26 cellular contexts compared by ENCODE assay signal in genomic region chr2:232556426-232556825, GRCh38. TPM values are rescaled to one million over a fixed set of nuclear protein-coding genes. Genes with fewer than 3 reads are reported as not detected.
"Had no signal": no experiment of that assay in that cellular context is flagged by ENCODE, and none has a peak within 500 bp of the region (broad histone marks: within the 10 kb centered on the region; RNA-seq: fewer than 3 reads in every experiment).

No MANE protein-coding gene starts in this region.

- ATAC-seq: lower lobe of right lung; naive thymus-derived CD8-positive, alpha-beta T cell had no signal

- H3K4me3 Mint-ChIP-seq: activated B cell treated with CpG ODN at 0.5 μM for 24 hours; activated CD4-positive, alpha-beta T cell treated with anti-CD3 and anti-CD28 coated beads, Interleukin-2, amount 10 ng/mL, durations not matched to agents 7 days and 5 days; brain; central memory CD8-positive, alpha-beta T cell; naive thymus-derived CD8-positive, alpha-beta T cell; type B pancreatic cell had no signal

- DNase-seq: activated B cell treated with CpG ODN at 0.5 μM for 24 hours; activated CD4-positive, alpha-beta T cell treated with anti-CD3 and anti-CD28 coated beads, Interleukin-2, amount 10 ng/mL, durations not matched to agents 7 days and 5 days; activated effector memory CD4-positive, alpha-beta T cell treated with Interleukin-2 at 50 U/mL for 16 hours; activated naive CD4-positive, alpha-beta T cell treated with anti-CD3 and anti-CD28 coated beads, Interleukin-2, amount 50 U/mL, for 16 hours; activated T-cell treated with anti-CD3 and anti-CD28 coated beads for 4 hours; anterior cingulate cortex; hypothalamus; lower lobe of right lung; naive thymus-derived CD8-positive, alpha-beta T cell; right lobe of liver; stimulated activated CD4-positive, alpha-beta T cell treated with anti-CD3 and anti-CD28 coated beads, Interleukin-4, amount 100 ng/mL, for 1 hour; stomach; SW 1271; T-helper 9 cell had no signal

- H3K4me2 ChIP-seq: smooth muscle cell had no signal

- H3K4me3 ChIP-seq: coronary artery, lower lobe of right lung, right lobe of liver, smooth muscle cell, stomach had no signal

- H3K27me3 Mint-ChIP-seq: activated B cell treated with CpG ODN at 0.5 μM for 24 hours; activated CD4-positive, alpha-beta T cell treated with anti-CD3 and anti-CD28 coated beads, Interleukin-2, amount 10 ng/mL, durations not matched to agents 7 days and 5 days; central memory CD8-positive, alpha-beta T cell; naive thymus-derived CD8-positive, alpha-beta T cell; type B pancreatic cell had no signal

- H3K27ac ChIP-seq: coronary artery, lower lobe of right lung, parathyroid adenoma, stomach had no signal

- FAIRE-seq: endometrium, frontal cortex, keratinocyte had no signal

- H3K9me3 Mint-ChIP-seq: activated B cell treated with CpG ODN at 0.5 μM for 24 hours; activated CD4-positive, alpha-beta T cell treated with anti-CD3 and anti-CD28 coated beads, Interleukin-2, amount 10 ng/mL, durations not matched to agents 7 days and 5 days; central memory CD8-positive, alpha-beta T cell; naive thymus-derived CD8-positive, alpha-beta T cell; type B pancreatic cell had no signal

- H3K27ac Mint-ChIP-seq: activated B cell treated with CpG ODN at 0.5 μM for 24 hours; activated CD4-positive, alpha-beta T cell treated with anti-CD3 and anti-CD28 coated beads, Interleukin-2, amount 10 ng/mL, durations not matched to agents 7 days and 5 days; type B pancreatic cell had no signal

- H3K9ac ChIP-seq: parathyroid adenoma had no signal

- H2AFZ ChIP-seq: parathyroid adenoma had no signal

- H3K27me3 ChIP-seq: right lobe of liver, stomach had no signal

- H3K9me3 ChIP-seq: lower lobe of right lung, right lobe of liver, stomach had no signal

RNA-seq across cellular contexts. Expression of gene CHRNG, which starts 16.9 kb away (rescaled TPM):
- total RNA-seq: activated B cell treated with CpG ODN at 0.5 μM for 24 hours; activated CD4-positive, alpha-beta T cell treated with anti-CD3 and anti-CD28 coated beads, Interleukin-2, amount 10 ng/mL, durations not matched to agents 7 days and 5 days; frontal cortex; lower lobe of right lung; mesenteric fat pad; naive thymus-derived CD8-positive, alpha-beta T cell; right lobe of liver; smooth muscle cell; stomach; temporal lobe had no signal
- polyA plus RNA-seq: esophagus, keratinocyte, smooth muscle cell, stomach had no signal

RNA-seq across cellular contexts. Expression of gene CHRND, which starts 30.5 kb away (rescaled TPM):
- total RNA-seq: activated B cell treated with CpG ODN at 0.5 μM for 24 hours; activated CD4-positive, alpha-beta T cell treated with anti-CD3 and anti-CD28 coated beads, Interleukin-2, amount 10 ng/mL, durations not matched to agents 7 days and 5 days; frontal cortex; lower lobe of right lung; mesenteric fat pad; naive thymus-derived CD8-positive, alpha-beta T cell; right lobe of liver; smooth muscle cell; stomach; temporal lobe had no signal
- polyA plus RNA-seq: esophagus; keratinocyte; naive thymus-derived CD8-positive, alpha-beta T cell; smooth muscle cell; stomach had no signal

RNA-seq across cellular contexts. Expression of gene PRSS56, which starts 36.2 kb away (rescaled TPM):
- total RNA-seq: activated B cell treated with CpG ODN at 0.5 μM for 24 hours; activated CD4-positive, alpha-beta T cell treated with anti-CD3 and anti-CD28 coated beads, Interleukin-2, amount 10 ng/mL, durations not matched to agents 7 days and 5 days; lower lobe of right lung; mesenteric fat pad; naive thymus-derived CD8-positive, alpha-beta T cell; smooth muscle cell; stomach had no signal
- polyA plus RNA-seq: esophagus; keratinocyte; naive thymus-derived CD8-positive, alpha-beta T cell; smooth muscle cell; stomach had no signal
